8 cellular contexts compared by ENCODE assay signal in the genomic region with DNA sequence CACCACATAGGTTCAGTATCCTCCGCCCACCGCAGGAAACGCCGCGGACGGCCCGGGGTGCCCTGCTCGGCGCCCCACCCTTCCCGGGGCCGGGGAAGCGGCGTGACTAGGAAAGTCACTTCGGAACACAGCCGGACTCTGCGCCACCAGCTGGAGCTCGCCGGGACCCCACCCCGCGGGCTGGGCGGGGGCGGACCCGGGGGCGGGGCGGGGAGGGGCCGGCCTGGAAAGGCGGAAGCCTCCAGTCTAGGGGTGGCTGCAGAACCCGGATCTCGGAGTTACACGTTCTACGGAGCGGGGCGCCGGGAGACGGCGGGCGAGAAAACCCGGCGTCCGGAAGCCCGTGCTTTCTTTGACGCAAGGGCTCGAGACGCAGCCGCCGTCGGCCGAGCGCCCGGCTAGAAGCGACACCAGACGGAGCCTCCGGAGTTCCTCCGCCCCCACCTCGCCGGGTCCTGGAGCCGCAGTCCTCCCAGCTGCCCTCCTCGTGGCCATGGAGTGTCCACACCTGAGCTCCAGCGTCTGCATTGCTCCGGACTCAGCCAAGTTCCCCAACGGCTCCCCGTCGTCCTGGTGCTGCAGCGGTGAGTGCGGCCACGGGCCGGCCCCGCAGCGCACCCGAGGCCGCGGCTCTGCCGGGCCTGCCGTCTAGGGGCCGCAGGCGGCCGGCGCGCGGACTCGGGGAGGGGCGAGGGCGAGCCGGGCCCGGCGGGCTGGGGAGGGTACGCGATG. TPM values are rescaled to one million over a fixed set of nuclear protein-coding genes. Genes with fewer than 3 reads are reported as not detected.
DNase-seq lines count a peak whose midpoint lies in the region; ATAC-seq and TF ChIP-seq lines count a peak whose summit lies in the region.

A gene with protein sequence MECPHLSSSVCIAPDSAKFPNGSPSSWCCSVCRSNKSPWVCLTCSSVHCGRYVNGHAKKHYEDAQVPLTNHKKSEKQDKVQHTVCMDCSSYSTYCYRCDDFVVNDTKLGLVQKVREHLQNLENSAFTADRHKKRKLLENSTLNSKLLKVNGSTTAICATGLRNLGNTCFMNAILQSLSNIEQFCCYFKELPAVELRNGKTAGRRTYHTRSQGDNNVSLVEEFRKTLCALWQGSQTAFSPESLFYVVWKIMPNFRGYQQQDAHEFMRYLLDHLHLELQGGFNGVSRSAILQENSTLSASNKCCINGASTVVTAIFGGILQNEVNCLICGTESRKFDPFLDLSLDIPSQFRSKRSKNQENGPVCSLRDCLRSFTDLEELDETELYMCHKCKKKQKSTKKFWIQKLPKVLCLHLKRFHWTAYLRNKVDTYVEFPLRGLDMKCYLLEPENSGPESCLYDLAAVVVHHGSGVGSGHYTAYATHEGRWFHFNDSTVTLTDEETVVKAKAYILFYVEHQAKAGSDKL (plus strand): TSS at position 347 of the 732 bp plus-strand sequence. CDS start 147 bp downstream, at position 494.

- DNase-seq in GM04504 (ENCODE audit: low read depth), result peak; percentile 93
- peak; percentile 78 for DNase-seq in HEK293T (ENCODE audit: extremely low spot score)
- peak; percentile 86 for DNase-seq in MV-4-11 (lab: John Stamatoyannopoulos, UW)
- DNase-seq in SK-N-DZ (ENCODE audit: low spot score), result peak; percentile 92
- DNase-seq in activated naive CD4-positive, alpha-beta T cell treated with anti-CD3 and anti-CD28 coated beads for 36 hours, result peak; percentile 94
- DNase-seq in non-pigmented ciliary epithelial cell (ENCODE audit: low read depth), result peak; percentile 79
- DNase-seq in substantia nigra (lab: John Stamatoyannopoulos, UW), result peak; percentile 74 to 96 (median 90)

- H3K27me3 Mint-ChIP-seq in activated naive CD4-positive, alpha-beta T cell treated with anti-CD3 and anti-CD28 coated beads for 36 hours (ENCODE audit: low read depth), result no peaks in the 10 kb centered on the region

- ATAC-seq in gastroesophageal sphincter, result peak; percentile 91

- peak within 1 kb of the TSS; percentile 87 to 99 (median 97) for H3K27ac ChIP-seq in gastroesophageal sphincter
- peak within 1 kb of the TSS; percentile 92 for H3K27ac ChIP-seq in substantia nigra (ENCODE audit: low read depth, low read length, poor library complexity, severe bottlenecking)

- H3K36me3 Mint-ChIP-seq in activated naive CD4-positive, alpha-beta T cell treated with anti-CD3 and anti-CD28 coated beads for 36 hours (ENCODE audit: low read depth), result no peaks in the 10 kb centered on the region

- no peak for TF ChIP-seq EP300 in gastroesophageal sphincter (IDR thresholded peaks at IDR 0.05)

- peaks cover 7 to 75% (median 39%) of the 10 kb centered on the region in 3 donors for H3K4me1 ChIP-seq in gastroesophageal sphincter

- WGBS in gastroesophageal sphincter (ENCODE audit: low coverage in 1 of 2), 2 donors, result no CpG with 5 or more reads among the region's 88 CpGs

- no peaks in the 10 kb centered on the region for H3K27me3 ChIP-seq in gastroesophageal sphincter

- CTCF ChIA-PET in HEK293T (lab: Yijun Ruan, JAX), result interaction anchor here (1.5 kb wide), 1 partner anchor 28 kb away, joined by 5 read pairs; no protein-coding TSS in a partner anchor
- CTCF ChIA-PET in activated naive CD4-positive, alpha-beta T cell treated with anti-CD3 and anti-CD28 coated beads for 36 hours (lab: Charles Lee), result interaction anchor here (0.8 to 2.4 kb wide), 8 partner anchors 14 to 562 kb away, joined by 3 to 16 read pairs (median 9); no protein-coding TSS in a partner anchor

- peak within 1 kb of the TSS; percentile 97 for H3K27ac Mint-ChIP-seq in activated naive CD4-positive, alpha-beta T cell treated with anti-CD3 and anti-CD28 coated beads for 36 hours

- H3K9me3 Mint-ChIP-seq in activated naive CD4-positive, alpha-beta T cell treated with anti-CD3 and anti-CD28 coated beads for 36 hours, result no peaks in the 10 kb centered on the region

- POLR2A ChIA-PET in HEK293T (lab: Yijun Ruan, JAX), result interaction anchor here (0.6 to 2.4 kb wide), 9 partner anchors 9 to 49 kb away, joined by 3 to 8 read pairs (median 3); no protein-coding TSS in a partner anchor

- H3K9me3 ChIP-seq in gastroesophageal sphincter, result no peaks in the 10 kb centered on the region

- TF ChIP-seq POLR2A in gastroesophageal sphincter (IDR thresholded peaks at IDR 0.05), result peak; percentile 81 to 87

- peak in 3 of 4 experiments; percentile 48 to 61 (median 51) for TF ChIP-seq CTCF in gastroesophageal sphincter (IDR thresholded peaks at IDR 0.05)

- H3K36me3 ChIP-seq in gastroesophageal sphincter, result no peaks in the 10 kb centered on the region

- H3K4me3 Mint-ChIP-seq in activated naive CD4-positive, alpha-beta T cell treated with anti-CD3 and anti-CD28 coated beads for 36 hours, result peak within 1 kb of the TSS; percentile 85

- peaks cover 78% of the 10 kb centered on the region for H3K4me1 Mint-ChIP-seq in activated naive CD4-positive, alpha-beta T cell treated with anti-CD3 and anti-CD28 coated beads for 36 hours (ENCODE audit: low read depth)

- peak within 1 kb of the TSS; percentile 73 to 96 for H3K4me3 ChIP-seq in gastroesophageal sphincter

- intact Hi-C loops in activated naive CD4-positive, alpha-beta T cell treated with anti-CD3 and anti-CD28 coated beads for 36 hours (cut with micrococcal nuclease), result loop anchor here (1.0 to 10.0 kb wide), 5 partner anchors 95 to 1388 kb away; no protein-coding TSS in a partner anchor

TF ChIP-seq in HEK293T, 16 proteins besides CTCF, POLR2A, EP300 and RAD21:
- TF ChIP-seq ARNT (IDR thresholded peaks at IDR 0.05) (peak; percentile 49; the same call in 1 of the 2 replicates), FOXA1 (IDR thresholded peaks at IDR 0.05) (no peak), TARDBP (IDR thresholded peaks at IDR 0.05) (no peak), LEF1 (IDR thresholded peaks at IDR 0.05; ENCODE audit: borderline replicate concordance) (0 out of 2 replicates have a peak, but pooled peaks have one; percentile 51), SUZ12 (IDR thresholded peaks at IDR 0.05) (no peak), ELF4 (IDR thresholded peaks at IDR 0.05) (no peak), NFRKB (IDR thresholded peaks at IDR 0.05) (no peak), FOXM1 (IDR thresholded peaks at IDR 0.05; ENCODE audit: borderline replicate concordance) (peak; percentile 77; the same call in 1 of the 2 replicates), BHLHE40 (IDR thresholded peaks at IDR 0.05; ENCODE audit: borderline replicate concordance) (no peak; the same call in 1 of the 2 replicates)
- TF ChIP-seq, protein P1, sequence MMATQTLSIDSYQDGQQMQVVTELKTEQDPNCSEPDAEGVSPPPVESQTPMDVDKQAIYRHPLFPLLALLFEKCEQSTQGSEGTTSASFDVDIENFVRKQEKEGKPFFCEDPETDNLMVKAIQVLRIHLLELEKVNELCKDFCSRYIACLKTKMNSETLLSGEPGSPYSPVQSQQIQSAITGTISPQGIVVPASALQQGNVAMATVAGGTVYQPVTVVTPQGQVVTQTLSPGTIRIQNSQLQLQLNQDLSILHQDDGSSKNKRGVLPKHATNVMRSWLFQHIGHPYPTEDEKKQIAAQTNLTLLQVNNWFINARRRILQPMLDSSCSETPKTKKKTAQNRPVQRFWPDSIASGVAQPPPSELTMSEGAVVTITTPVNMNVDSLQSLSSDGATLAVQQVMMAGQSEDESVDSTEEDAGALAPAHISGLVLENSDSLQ (IDR thresholded peaks at IDR 0.05), result no peak

RNA-seq across cellular contexts. Expression of the gene that starts here (rescaled TPM):
- polyA plus RNA-seq in SK-N-DZ (2014; cell fraction: cytosol; rRNA removed), result 39.4 and 44.9 TPM in 2 replicates
- polyA plus RNA-seq in SK-N-DZ (2014; cell fraction: nucleus; rRNA removed), result 66.3 and 91.6 TPM in 2 replicates
- total RNA-seq in activated naive CD4-positive, alpha-beta T cell treated with anti-CD3 and anti-CD28 coated beads for 36 hours, result 10 to 100 TPM; 49.9 to 52.2 TPM
- 10 to 100 TPM; 36.6 to 50.3 (median 45.5) TPM for total RNA-seq in gastroesophageal sphincter

Comparison
In these comparisons a context has a peak if more than half of its experiments do, and no peak if none do; other contexts are left out.
1. Peak in every context shown above with its lines: DNase-seq, ATAC-seq, H3K4me3 ChIP-seq and H3K27ac ChIP-seq.